In the genomic region with DNA sequence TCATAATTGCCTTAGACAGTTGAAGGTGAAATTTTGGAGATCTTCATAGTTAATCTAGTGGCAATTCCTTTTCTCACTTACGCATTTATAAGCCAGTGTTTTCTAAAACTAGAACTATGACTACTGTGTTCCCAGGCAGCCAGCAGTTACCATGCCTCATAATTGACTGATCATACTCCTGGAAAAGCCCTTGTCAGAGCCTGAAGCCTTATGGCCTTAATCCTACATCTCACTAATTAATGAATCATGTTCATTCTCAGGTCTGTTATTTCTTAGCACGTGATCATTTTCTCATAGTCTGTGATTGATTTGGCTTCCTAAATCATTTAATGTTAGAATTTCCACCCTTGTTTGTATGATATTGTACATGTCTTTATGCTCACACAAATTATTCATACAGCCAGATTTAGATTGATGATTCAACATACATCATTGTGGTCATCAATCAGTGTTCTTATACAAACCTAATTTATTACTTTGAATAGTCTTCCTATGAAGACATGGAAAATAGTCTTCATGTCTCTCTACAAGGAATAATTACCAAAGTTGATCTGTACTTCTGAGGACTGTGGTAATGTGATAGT, we compare ENCODE assay signal across 30 cellular contexts.
"Had no signal": no experiment of that assay in that cellular context is flagged by ENCODE, and none has a peak within 500 bp of the region (broad histone marks: within the 10 kb centered on the region; RNA-seq: fewer than 3 reads in every experiment).

No MANE protein-coding gene starts in this region.

- ATAC-seq: activated CD4-positive, alpha-beta T cell treated with anti-CD3 and anti-CD28 coated beads for 36 hours; activated CD8-positive, alpha-beta memory T cell treated with anti-CD3 and anti-CD28 coated beads, Interleukin-2, amount 10 ng/mL, durations not matched to agents 7 days and 5 days; activated CD8-positive, alpha-beta T cell treated with anti-CD3 and anti-CD28 coated beads, Interleukin-2, amount 10 ng/mL, durations not matched to agents 7 days and 5 days; body of pancreas; heart right ventricle; left lung; naive thymus-derived CD4-positive, alpha-beta T cell; stimulated activated effector memory CD8-positive, alpha-beta T cell treated with anti-CD3 and anti-CD28 coated beads, Interleukin-12 subunit alpha, Interleukin-12 subunit beta, amount 100 ng/mL, for 72 hours; stimulated activated naive CD8-positive, alpha-beta T cell treated with anti-CD3 and anti-CD28 coated beads, Interleukin-15, amount 100 ng/mL, for 72 hours had no signal

- H3K4me3 ChIP-seq: body of pancreas, coronary artery, dorsolateral prefrontal cortex, heart right ventricle, left lung, lung, ovary, prostate gland, sigmoid colon, upper lobe of left lung, vagina had no signal

- H3K9me3 Mint-ChIP-seq: naive thymus-derived CD4-positive, alpha-beta T cell; stimulated activated effector memory CD8-positive, alpha-beta T cell treated with anti-CD3 and anti-CD28 coated beads, Interleukin-12 subunit alpha, Interleukin-12 subunit beta, amount 100 ng/mL, for 72 hours; stimulated activated naive CD8-positive, alpha-beta T cell treated with anti-CD3 and anti-CD28 coated beads, Interleukin-15, amount 100 ng/mL, for 72 hours; T-helper 2 cell treated with Interferon-gamma antibody and Interleukin-4, amounts not matched to agents 5 μg/mL and 100 μg/mL, for 36 hours had no signal

- H3K27ac Mint-ChIP-seq: activated CD4-positive, alpha-beta T cell treated with anti-CD3 and anti-CD28 coated beads for 36 hours; activated CD8-positive, alpha-beta memory T cell treated with anti-CD3 and anti-CD28 coated beads, Interleukin-2, amount 10 ng/mL, durations not matched to agents 7 days and 5 days; activated CD8-positive, alpha-beta T cell treated with anti-CD3 and anti-CD28 coated beads, Interleukin-2, amount 10 ng/mL, durations not matched to agents 7 days and 5 days; stimulated activated effector memory CD8-positive, alpha-beta T cell treated with anti-CD3 and anti-CD28 coated beads, Interleukin-12 subunit alpha, Interleukin-12 subunit beta, amount 100 ng/mL, for 72 hours; stimulated activated naive CD8-positive, alpha-beta T cell treated with anti-CD3 and anti-CD28 coated beads, Interleukin-15, amount 100 ng/mL, for 72 hours; T-helper 2 cell treated with Interferon-gamma antibody and Interleukin-4, amounts not matched to agents 5 μg/mL and 100 μg/mL, for 36 hours had no signal

- DNase-seq: activated CD4-positive, alpha-beta T cell treated with anti-CD3 and anti-CD28 coated beads for 36 hours; activated CD4-positive, CD25-positive, alpha-beta regulatory T cell; activated CD8-positive, alpha-beta memory T cell treated with anti-CD3 and anti-CD28 coated beads, Interleukin-2, amount 10 ng/mL, durations not matched to agents 7 days and 5 days; activated CD8-positive, alpha-beta T cell treated with anti-CD3 and anti-CD28 coated beads, Interleukin-2, amount 10 ng/mL, durations not matched to agents 7 days and 5 days; activated effector memory CD4-positive, alpha-beta T cell treated with Interleukin-2 at 50 U/mL for 16 hours; activated naive CD4-positive, alpha-beta T cell treated with Interleukin-2 at 50 U/mL for 16 hours; anterior cingulate cortex; body of pancreas; dorsolateral prefrontal cortex; effector memory CD4-positive, alpha-beta T cell; foreskin melanocyte; heart right ventricle; kidney glomerular epithelial cell; left lung; ovary; retina; sigmoid colon; stimulated activated CD4-positive, alpha-beta T cell treated with anti-CD3 and anti-CD28 coated beads, Interleukin-4, amount 100 ng/mL, for 24 hours; stimulated activated naive CD8-positive, alpha-beta T cell treated with anti-CD3 and anti-CD28 coated beads, Interleukin-15, amount 100 ng/mL, for 72 hours; substantia nigra; T-helper 1 cell; upper lobe of left lung had no signal

- H3K36me3 Mint-ChIP-seq: activated CD8-positive, alpha-beta memory T cell treated with anti-CD3 and anti-CD28 coated beads, Interleukin-2, amount 10 ng/mL, durations not matched to agents 7 days and 5 days; activated naive CD8-positive, alpha-beta T cell; naive thymus-derived CD4-positive, alpha-beta T cell; stimulated activated effector memory CD8-positive, alpha-beta T cell treated with anti-CD3 and anti-CD28 coated beads, Interleukin-12 subunit alpha, Interleukin-12 subunit beta, amount 100 ng/mL, for 72 hours had no signal

- H3K27me3 Mint-ChIP-seq: activated CD4-positive, alpha-beta T cell treated with anti-CD3 and anti-CD28 coated beads for 36 hours; activated CD8-positive, alpha-beta memory T cell treated with anti-CD3 and anti-CD28 coated beads, Interleukin-2, amount 10 ng/mL, durations not matched to agents 7 days and 5 days; activated naive CD8-positive, alpha-beta T cell; naive thymus-derived CD4-positive, alpha-beta T cell; stimulated activated naive CD8-positive, alpha-beta T cell treated with anti-CD3 and anti-CD28 coated beads, Interleukin-15, amount 100 ng/mL, for 72 hours had no signal

- H3K4me3 Mint-ChIP-seq: activated CD4-positive, alpha-beta T cell treated with anti-CD3 and anti-CD28 coated beads for 36 hours; activated CD8-positive, alpha-beta memory T cell treated with anti-CD3 and anti-CD28 coated beads, Interleukin-2, amount 10 ng/mL, durations not matched to agents 7 days and 5 days; activated CD8-positive, alpha-beta T cell treated with anti-CD3 and anti-CD28 coated beads, Interleukin-2, amount 10 ng/mL, durations not matched to agents 7 days and 5 days; activated naive CD8-positive, alpha-beta T cell; stimulated activated effector memory CD8-positive, alpha-beta T cell treated with anti-CD3 and anti-CD28 coated beads, Interleukin-12 subunit alpha, Interleukin-12 subunit beta, amount 100 ng/mL, for 72 hours; stimulated activated naive CD8-positive, alpha-beta T cell treated with anti-CD3 and anti-CD28 coated beads, Interleukin-15, amount 100 ng/mL, for 72 hours; T-helper 2 cell treated with Interferon-gamma antibody and Interleukin-4, amounts not matched to agents 5 μg/mL and 100 μg/mL, for 36 hours had no signal
